In the genomic region with DNA sequence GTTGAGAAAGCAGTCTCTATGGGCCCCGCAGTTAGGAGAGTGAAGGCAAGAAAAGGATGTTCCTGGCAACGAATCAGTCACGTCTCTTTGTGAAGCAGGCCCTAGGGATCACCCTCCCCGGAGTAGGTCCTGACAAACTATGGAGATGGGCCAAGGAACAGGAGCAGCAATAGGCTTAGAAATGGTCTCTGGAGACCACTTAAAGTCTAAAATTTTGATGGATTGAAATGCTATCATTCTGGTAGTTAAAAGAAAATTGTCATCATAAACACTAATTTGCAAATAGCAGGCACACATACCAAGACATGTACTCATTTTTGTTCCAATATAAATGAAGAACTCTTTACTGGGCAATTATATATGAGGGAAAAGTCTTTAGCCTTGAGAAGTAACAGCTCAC, we compare ENCODE assay signal across 26 cellular contexts.
"Had no signal": no experiment of that assay in that cellular context is flagged by ENCODE, and none has a peak within 500 bp of the region (broad histone marks: within the 10 kb centered on the region; RNA-seq: fewer than 3 reads in every experiment).

No MANE protein-coding gene starts in this region.

- DNase-seq: activated B cell treated with CpG ODN at 0.5 μM for 24 hours; activated CD4-positive, alpha-beta T cell treated with anti-CD3 and anti-CD28 coated beads for 48 hours; activated CD4-positive, alpha-beta T cell treated with anti-CD3 and anti-CD28 coated beads, Interleukin-2, amount 50 U/mL, for 1 hour; activated CD4-positive, alpha-beta T cell treated with anti-CD3 and anti-CD28 coated beads, Interleukin-2, amount 50 U/mL, for 48 hours; activated CD8-positive, alpha-beta memory T cell treated with anti-CD3 and anti-CD28 coated beads for 24 hours; activated CD8-positive, alpha-beta T cell treated with anti-CD3 and anti-CD28 coated beads for 36 hours; activated effector memory CD4-positive, alpha-beta T cell treated with Interleukin-2 at 50 U/mL for 16 hours; activated gamma-delta T cell treated with Interleukin-2 at 50 U/mL for 16 hours; activated naive CD4-positive, alpha-beta T cell treated with anti-CD3 and anti-CD28 coated beads, Interleukin-2, amount 50 U/mL, for 16 hours; activated naive CD4-positive, alpha-beta T cell treated with Interleukin-2 at 50 U/mL for 16 hours; activated T-cell treated with anti-CD3 and anti-CD28 coated beads, Interleukin-2, amount 50 U/mL, for 4 hours; amniotic stem cell; anterior cingulate cortex; brain microvascular endothelial cell; caudate nucleus; dorsolateral prefrontal cortex; effector memory CD4-positive, alpha-beta T cell; endodermal cell; foreskin fibroblast; head of caudate nucleus; hippocampal formation; T1000; WERI-Rb-1 had no signal

- H3K4me3 ChIP-seq: dorsolateral prefrontal cortex had no signal

- H3K27ac ChIP-seq: brain microvascular endothelial cell, dorsolateral prefrontal cortex, WERI-Rb-1 had no signal

- ATAC-seq: activated CD4-positive, CD25-positive, alpha-beta regulatory T cell treated with anti-CD3 and anti-CD28 coated beads, Interleukin-2, amount 50 U/mL, for 24 hours; activated CD8-positive, alpha-beta T cell treated with anti-CD3 and anti-CD28 coated beads for 36 hours; activated T-cell treated with anti-CD3 and anti-CD28 coated beads, Interleukin-2, amount 50 U/mL, for 4 hours; activated T-helper 17 cell treated with anti-CD3 and anti-CD28 coated beads, Interleukin-2, amount 50 U/mL, for 72 hours; esophagus mucosa had no signal

- H3K27me3 ChIP-seq: brain microvascular endothelial cell, dorsolateral prefrontal cortex had no signal

- H3K36me3 ChIP-seq: brain microvascular endothelial cell, WERI-Rb-1 had no signal
